Comparison of ENCODE assay signal across 1 cellular context in the genomic region with DNA sequence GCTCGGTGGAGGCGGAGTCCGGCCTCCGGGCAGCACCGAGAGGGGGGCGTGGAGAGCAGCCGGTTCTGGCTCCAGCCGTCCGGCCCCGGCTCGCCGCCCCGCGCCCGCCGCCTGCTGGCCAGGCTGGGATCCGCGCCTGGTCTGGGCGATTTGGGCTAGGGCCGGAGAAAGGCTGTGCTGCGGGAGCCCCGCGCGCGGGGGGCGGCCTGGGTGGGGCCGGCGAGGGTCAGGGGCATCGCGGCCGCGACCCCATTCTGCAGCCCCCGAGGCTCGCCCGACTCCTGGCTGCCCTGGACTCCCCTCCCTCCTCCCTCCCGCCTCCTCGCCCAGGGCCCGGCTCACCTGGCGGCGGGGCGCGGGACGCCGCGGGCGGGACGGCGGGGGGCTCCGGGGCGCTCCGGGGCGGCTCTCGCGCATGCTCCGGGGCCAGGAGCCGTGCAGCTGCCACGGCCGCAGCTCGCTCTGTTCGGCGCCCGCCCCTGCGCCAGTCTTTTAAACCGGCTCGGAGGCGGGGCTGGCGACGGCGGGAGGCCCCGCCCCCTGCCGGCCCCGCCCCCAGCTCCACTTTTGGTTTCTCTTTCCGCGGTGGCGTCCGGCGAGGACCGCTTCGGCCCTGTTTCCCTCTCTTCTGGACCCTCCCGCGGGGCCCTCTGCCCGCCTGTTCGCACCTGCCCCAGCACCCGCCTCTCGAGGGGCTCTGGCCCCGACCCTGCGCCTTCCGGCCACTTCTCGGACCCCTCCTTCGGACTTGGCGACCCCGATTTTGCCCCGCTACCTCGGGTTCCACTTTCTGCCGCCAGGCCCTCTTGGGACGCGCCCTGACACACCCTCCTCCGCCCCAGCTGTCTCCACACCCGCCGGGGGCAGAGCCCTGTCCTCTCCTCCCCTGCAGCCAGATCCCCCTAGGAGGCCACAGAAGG.
TF ChIP-seq lines count a peak whose summit lies in the region.

A gene with protein sequence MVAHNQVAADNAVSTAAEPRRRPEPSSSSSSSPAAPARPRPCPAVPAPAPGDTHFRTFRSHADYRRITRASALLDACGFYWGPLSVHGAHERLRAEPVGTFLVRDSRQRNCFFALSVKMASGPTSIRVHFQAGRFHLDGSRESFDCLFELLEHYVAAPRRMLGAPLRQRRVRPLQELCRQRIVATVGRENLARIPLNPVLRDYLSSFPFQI (minus strand): TSS at position 468 of the 920 bp plus-strand sequence. CDS start 726 bp downstream, outside the sequence.

TF ChIP-seq in H1, 55 proteins besides CTCF, POLR2A, EP300 and RAD21 (continued from another document):
- no peak for TF ChIP-seq KDM5A (IDR thresholded peaks at IDR 0.05; ENCODE audit: low read length)
- TF ChIP-seq TAF7 (optimal IDR thresholded peaks at IDR 0.05; ENCODE audit: borderline replicate concordance, low read depth, low read length): peak; percentile 91
- no peak for TF ChIP-seq CREB1 (IDR thresholded peaks at IDR 0.05)
- no peak for TF ChIP-seq HDAC6 (IDR thresholded peaks at IDR 0.05; ENCODE audit: low read depth, low read length)
TF ChIP-seq in H1: peak in this region for 17.
